8 cellular contexts compared by ENCODE assay signal in genomic region chr13:20943519-20944012, GRCh38. TPM values are rescaled to one million over a fixed set of nuclear protein-coding genes. Genes with fewer than 3 reads are reported as not detected.
DNase-seq lines count a peak whose midpoint lies in the region; ATAC-seq and TF ChIP-seq lines count a peak whose summit lies in the region.

No MANE protein-coding gene starts in this region.

- no peak overlapping the region for H3K4me2 ChIP-seq in MM.1S (ENCODE audit: low read depth, low read length)

- no peaks in the 10 kb centered on the region for H3K9me3 Mint-ChIP-seq in activated naive CD4-positive, alpha-beta T cell treated with anti-CD3 and anti-CD28 coated beads, Interleukin-2, amount 50 U/mL, for 24 hours
- peaks cover 2% of the 10 kb centered on the region for H3K9me3 Mint-ChIP-seq in glutamatergic neuron (ENCODE audit: unreplicated experiment)

- H3K4me1 Mint-ChIP-seq in activated naive CD4-positive, alpha-beta T cell treated with anti-CD3 and anti-CD28 coated beads, Interleukin-2, amount 50 U/mL, for 24 hours, result peaks cover 4% of the 10 kb centered on the region
- no peaks in the 10 kb centered on the region for H3K4me1 Mint-ChIP-seq in glutamatergic neuron (ENCODE audit: low read depth, unreplicated experiment)

- 0 out of 2 replicates have a peak overlapping the region, but pooled peaks have one; percentile 31 for H2AFZ ChIP-seq in MM.1S (ENCODE audit: low read length)

- H3K79me2 ChIP-seq in MM.1S (ENCODE audit: low read length), result no peaks in the 10 kb centered on the region

- H3K27me3 ChIP-seq in MM.1S (replicated peaks; ENCODE audit: insufficient read depth, low read length), result no peaks in the 10 kb centered on the region
- H3K27me3 ChIP-seq in ovary, result no peaks in the 10 kb centered on the region
- H3K27me3 ChIP-seq in thymus (ENCODE audit: control insufficient read depth, insufficient read depth), result no peaks in the 10 kb centered on the region

- H3K27ac ChIP-seq in MM.1S (ENCODE audit: low read length) (no peak overlapping the region), ovary (no peak overlapping the region), thymus (ENCODE audit: low read depth) (peak overlapping the region; percentile 8)

- no peaks in the 10 kb centered on the region for H4K20me1 ChIP-seq in MM.1S (ENCODE audit: insufficient read depth, low read length)

- H3K27ac Mint-ChIP-seq in activated naive CD4-positive, alpha-beta T cell treated with anti-CD3 and anti-CD28 coated beads, Interleukin-2, amount 50 U/mL, for 24 hours, result peak overlapping the region; percentile 41
- H3K27ac Mint-ChIP-seq in glutamatergic neuron (ENCODE audit: unreplicated experiment), result no peak overlapping the region

- no peaks in the 10 kb centered on the region for H3F3A ChIP-seq in MM.1S (ENCODE audit: insufficient read depth, low read length)

- no peaks in the 10 kb centered on the region for H3K36me3 ChIP-seq in MM.1S (replicated peaks; ENCODE audit: insufficient read depth, low read length)
- no peaks in the 10 kb centered on the region for H3K36me3 ChIP-seq in ovary
- H3K36me3 ChIP-seq in thymus (ENCODE audit: control insufficient read depth, insufficient read depth), result no peaks in the 10 kb centered on the region

- intact Hi-C loops in ovary (cut with DNase I), result loop anchor here (5.0 to 10.0 kb wide), 7 partner anchors 121 to 544 kb away; partner anchors contain the start of gene LATS2 (in 1 of the 4)

- peak; percentile 93 for DNase-seq in AG20443 (ENCODE audit: low spot score)
- DNase-seq in MM.1S, result peak; percentile 46
- DNase-seq in glutamatergic neuron, result peak; percentile 86
- DNase-seq in ovary, result peak; percentile 82 to 92 (median 90)

- no peak overlapping the region for H3K9ac ChIP-seq in MM.1S (ENCODE audit: low read length)

- H3K9me3 ChIP-seq in MM.1S (replicated peaks; ENCODE audit: insufficient read depth, low read length), result no peaks in the 10 kb centered on the region
- H3K9me3 ChIP-seq in ovary, result no peaks in the 10 kb centered on the region
- H3K9me3 ChIP-seq in thymus (ENCODE audit: control insufficient read depth), result no peaks in the 10 kb centered on the region

- TF ChIP-seq CTCF in MM.1S (IDR thresholded peaks at IDR 0.05; ENCODE audit: low read length) (peak; percentile 67), glutamatergic neuron (IDR thresholded peaks at IDR 0.05; ENCODE audit: partially characterized antibody, unreplicated experiment) (peak; percentile 88), ovary (IDR thresholded peaks at IDR 0.05) (peak; percentile 87 to 94 (median 92))

- H3K4me1 ChIP-seq in MM.1S (ENCODE audit: low read length), result no peaks in the 10 kb centered on the region
- H3K4me1 ChIP-seq in ovary (ENCODE audit: insufficient read depth), result no peaks in the 10 kb centered on the region
- peaks cover 3% of the 10 kb centered on the region for H3K4me1 ChIP-seq in thymus (ENCODE audit: control insufficient read depth, insufficient read depth, low read length)

- peak; percentile 76 for ATAC-seq in GM18909 (IDR thresholded peaks at IDR 0.05; ENCODE audit: poor library complexity, unreplicated experiment)
- ATAC-seq in SK-N-SH treated with all-trans-retinoic acid at 6 μM for 48 hours, result peak; percentile 97

- H3K4me3 Mint-ChIP-seq in activated naive CD4-positive, alpha-beta T cell treated with anti-CD3 and anti-CD28 coated beads, Interleukin-2, amount 50 U/mL, for 24 hours, result no peak overlapping the region
- peak overlapping the region; percentile 25 for H3K4me3 Mint-ChIP-seq in glutamatergic neuron (ENCODE audit: unreplicated experiment)

- peaks cover 23% of the 10 kb centered on the region for H3K27me3 Mint-ChIP-seq in activated naive CD4-positive, alpha-beta T cell treated with anti-CD3 and anti-CD28 coated beads, Interleukin-2, amount 50 U/mL, for 24 hours
- peaks cover 11% of the 10 kb centered on the region for H3K27me3 Mint-ChIP-seq in glutamatergic neuron (ENCODE audit: unreplicated experiment)

- TF ChIP-seq POLR2A in ovary (IDR thresholded peaks at IDR 0.05), result no peak

- 17 to 22% (median 21%) methylated on average over 14 of the region's 14 CpGs for WGBS in ovary, 3 donors
- 35% methylated on average over 14 of the region's 14 CpGs for WGBS in thymus

- no peak for TF ChIP-seq EP300 in ovary (IDR thresholded peaks at IDR 0.05)

- H3K9me2 ChIP-seq in MM.1S (replicated peaks; ENCODE audit: insufficient read depth, low read length), result no peaks in the 10 kb centered on the region

- H3K36me3 Mint-ChIP-seq in activated naive CD4-positive, alpha-beta T cell treated with anti-CD3 and anti-CD28 coated beads, Interleukin-2, amount 50 U/mL, for 24 hours, result no peaks in the 10 kb centered on the region
- no peaks in the 10 kb centered on the region for H3K36me3 Mint-ChIP-seq in glutamatergic neuron (ENCODE audit: unreplicated experiment)

- H3K4me3 ChIP-seq in MM.1S (ENCODE audit: low read length), result no peak overlapping the region
- H3K4me3 ChIP-seq in ovary, result no peak overlapping the region
- H3K4me3 ChIP-seq in thymus (ENCODE audit: low read length), result no peak overlapping the region

TF ChIP-seq in SK-N-SH treated with all-trans-retinoic acid at 6 μM for 48 hours, 23 proteins besides CTCF, POLR2A, EP300 and RAD21:
- TF ChIP-seq RARB (CRISPR knock-in tag; IDR thresholded peaks at IDR 0.05) (no peak), ISL1 (CRISPR knock-in tag; IDR thresholded peaks at IDR 0.05) (no peak), ZNF70 (CRISPR knock-in tag; IDR thresholded peaks at IDR 0.05) (no peak)
- TF ChIP-seq, protein P1, sequence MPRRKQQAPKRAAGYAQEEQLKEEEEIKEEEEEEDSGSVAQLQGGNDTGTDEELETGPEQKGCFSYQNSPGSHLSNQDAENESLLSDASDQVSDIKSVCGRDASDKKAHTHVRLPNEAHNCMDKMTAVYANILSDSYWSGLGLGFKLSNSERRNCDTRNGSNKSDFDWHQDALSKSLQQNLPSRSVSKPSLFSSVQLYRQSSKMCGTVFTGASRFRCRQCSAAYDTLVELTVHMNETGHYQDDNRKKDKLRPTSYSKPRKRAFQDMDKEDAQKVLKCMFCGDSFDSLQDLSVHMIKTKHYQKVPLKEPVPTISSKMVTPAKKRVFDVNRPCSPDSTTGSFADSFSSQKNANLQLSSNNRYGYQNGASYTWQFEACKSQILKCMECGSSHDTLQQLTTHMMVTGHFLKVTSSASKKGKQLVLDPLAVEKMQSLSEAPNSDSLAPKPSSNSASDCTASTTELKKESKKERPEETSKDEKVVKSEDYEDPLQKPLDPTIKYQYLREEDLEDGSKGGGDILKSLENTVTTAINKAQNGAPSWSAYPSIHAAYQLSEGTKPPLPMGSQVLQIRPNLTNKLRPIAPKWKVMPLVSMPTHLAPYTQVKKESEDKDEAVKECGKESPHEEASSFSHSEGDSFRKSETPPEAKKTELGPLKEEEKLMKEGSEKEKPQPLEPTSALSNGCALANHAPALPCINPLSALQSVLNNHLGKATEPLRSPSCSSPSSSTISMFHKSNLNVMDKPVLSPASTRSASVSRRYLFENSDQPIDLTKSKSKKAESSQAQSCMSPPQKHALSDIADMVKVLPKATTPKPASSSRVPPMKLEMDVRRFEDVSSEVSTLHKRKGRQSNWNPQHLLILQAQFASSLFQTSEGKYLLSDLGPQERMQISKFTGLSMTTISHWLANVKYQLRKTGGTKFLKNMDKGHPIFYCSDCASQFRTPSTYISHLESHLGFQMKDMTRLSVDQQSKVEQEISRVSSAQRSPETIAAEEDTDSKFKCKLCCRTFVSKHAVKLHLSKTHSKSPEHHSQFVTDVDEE (CRISPR knock-in tag; IDR thresholded peaks at IDR 0.05), result no peak

RNA-seq across cellular contexts. Expression of gene XPO4, which starts 41.0 kb away (rescaled TPM):
- total RNA-seq in glutamatergic neuron (ENCODE audit: unreplicated experiment) (15.5 TPM), ovary (10 to 100 TPM in 6 of 7 donors, 1 to 10 TPM in 1; 9.8 to 20.6 (median 14.9) TPM)
- polyA plus RNA-seq in ovary (1 to 10 TPM; 4.3 to 7.0 TPM), thymus (4.9 TPM)
